15 cellular contexts compared by ENCODE assay signal in the genomic region with DNA sequence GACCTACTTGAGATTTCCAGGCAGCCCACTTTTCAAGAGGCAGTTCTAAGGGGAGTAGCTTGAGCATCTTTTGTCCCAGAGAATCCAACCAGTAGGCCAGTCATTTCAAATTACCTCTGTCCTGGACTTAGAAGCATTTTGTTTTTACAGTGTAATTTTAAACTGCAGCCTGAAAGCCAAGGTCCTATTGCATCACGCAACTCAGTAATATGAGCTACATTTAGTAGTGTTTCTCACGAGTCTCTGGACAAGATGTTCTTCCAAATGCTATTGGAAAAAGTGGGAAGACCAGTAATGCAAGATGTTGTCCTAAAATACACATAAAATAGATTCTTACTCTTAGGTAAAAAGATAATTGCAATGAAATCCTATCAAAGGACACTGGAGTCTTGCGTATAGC.
A peak's percentile ranks its signal among the peaks of the same experiment; 100 is the strongest.
DNase-seq lines count a peak whose midpoint lies in the region; ATAC-seq, FAIRE-seq and TF ChIP-seq lines count a peak whose summit lies in the region.
"Had no signal": no experiment of that assay in that cellular context is flagged by ENCODE, and none has a peak within 500 bp of the region (broad histone marks: within the 10 kb centered on the region; RNA-seq: fewer than 3 reads in every experiment).

No MANE protein-coding gene starts in this region.

- peak; percentile 23 for FAIRE-seq in astrocyte (lab: Jason Lieb, UNC)
- FAIRE-seq: H1 had no signal

- no peak overlapping the region for H2AK5ac ChIP-seq in H9 (ENCODE audit: insufficient read length, low read length)

- peak overlapping the region; percentile 40 for H3K56ac ChIP-seq in H9 (ENCODE audit: insufficient read length, low read depth, low read length)

- H3K4me2 ChIP-seq in H9 (ENCODE audit: insufficient read depth, insufficient read length, low read length), result no peak overlapping the region
- no peak overlapping the region for H3K4me2 ChIP-seq in astrocyte (ENCODE audit: low read length)
- H3K4me2 ChIP-seq: BLaER1 had no signal

- H3K36me3 Mint-ChIP-seq in H9 (ENCODE audit: insufficient read depth in 1 of 3, low read depth in 3 of 3) (no peaks in the 10 kb centered on the region; a peak in 1 of 7 replicates), astrocyte (ENCODE audit: low read depth, unreplicated experiment) (no peaks in the 10 kb centered on the region)
- H3K36me3 Mint-ChIP-seq: CD4-positive, CD25-positive, alpha-beta regulatory T cell had no signal

- no peak overlapping the region for H2BK120ac ChIP-seq in H9 (ENCODE audit: low read depth, low read length, poor library complexity, severe bottlenecking)

- H3K27ac ChIP-seq in H9 (ENCODE audit: insufficient read length, low read depth, low read length) (no peak overlapping the region), astrocyte (ENCODE audit: low read depth, low read length) (no peak overlapping the region)
- H3K27ac ChIP-seq: BLaER1 had no signal

- H4K8ac ChIP-seq in H9 (replicated peaks; ENCODE audit: insufficient read length, low read depth, low read length), result no peak overlapping the region

- H3K4me1 ChIP-seq in H9 (ENCODE audit: insufficient read depth, low read length) (no peaks in the 10 kb centered on the region), astrocyte (ENCODE audit: insufficient read depth, low read length) (no peaks in the 10 kb centered on the region)
- H3K4me1 ChIP-seq: BLaER1 had no signal

- no peak for TF ChIP-seq CTCF in H9 (conservative IDR thresholded peaks at IDR 0.05)
- TF ChIP-seq CTCF in astrocyte (IDR thresholded peaks at IDR 0.05; ENCODE audit: insufficient read depth, low read depth, low read length), result no peak

- WGBS in H9 (ENCODE audit: extremely low coverage, insufficient read length, low lambda C conversion rate), result no CpG with 5 or more reads among the region's 3 CpGs

- H2BK15ac ChIP-seq in H9 (ENCODE audit: low read depth, low read length), result no peak overlapping the region

- ATAC-seq in sciatic nerve (peak; percentile 65), HG02763 (IDR thresholded peaks at IDR 0.05; ENCODE audit: unreplicated experiment) (no peak), HG03159 (IDR thresholded peaks at IDR 0.05; ENCODE audit: unreplicated experiment) (no peak)

- H3K27ac Mint-ChIP-seq in H9, result no peak overlapping the region
- no peak overlapping the region for H3K27ac Mint-ChIP-seq in astrocyte (ENCODE audit: unreplicated experiment)
- H3K27ac Mint-ChIP-seq: CD4-positive, CD25-positive, alpha-beta regulatory T cell; HFFc6 had no signal

- H4K5ac ChIP-seq in H9 (ENCODE audit: insufficient read length, low read depth, low read length), result no peak overlapping the region

- H2BK20ac ChIP-seq in H9 (ENCODE audit: low read depth, low read length, poor library complexity, severe bottlenecking), result no peak overlapping the region

- H3K4me3 Mint-ChIP-seq in H9 (no peak overlapping the region), astrocyte (ENCODE audit: unreplicated experiment) (no peak overlapping the region)
- H3K4me3 Mint-ChIP-seq: HFFc6 had no signal

- H3K4ac ChIP-seq in H9 (ENCODE audit: low read depth, low read length), result no peak overlapping the region

- H4K20me1 ChIP-seq in H9 (ENCODE audit: control insufficient read depth, insufficient read depth, insufficient read length) (no peaks in the 10 kb centered on the region), astrocyte (ENCODE audit: insufficient read depth, low read length) (no peaks in the 10 kb centered on the region)
- H4K20me1 ChIP-seq: BLaER1 had no signal

- no peak overlapping the region for H3K18ac ChIP-seq in H9 (ENCODE audit: insufficient read length, low read depth, low read length)

- no peak overlapping the region for H3K23ac ChIP-seq in H9 (ENCODE audit: insufficient read length, low read depth, low read length)

- DNase-seq in H9 (no peak), astrocyte (ENCODE audit: low read depth) (no peak), sciatic nerve (ENCODE audit: low spot score) (no peak), COLO668 (lab: John Stamatoyannopoulos, UW; ENCODE audit: unreplicated experiment) (no peak)
- DNase-seq: AML-193; Calu3; CD4-positive, CD25-positive, alpha-beta regulatory T cell; DMS 273 treated with DMSO at 0.1 percent for 48 hours; HCEC 1CT; HFFc6; IMR-90 had no signal

- H3K27me3 ChIP-seq in H9 (ENCODE audit: insufficient read depth, low read length) (no peaks in the 10 kb centered on the region), astrocyte (ENCODE audit: insufficient read depth, low read length) (no peaks in the 10 kb centered on the region)

- no peaks in the 10 kb centered on the region for H3K79me1 ChIP-seq in H9 (ENCODE audit: insufficient read depth, low read depth, low read length, poor library complexity, severe bottlenecking)

- H3K79me2 ChIP-seq in H9 (ENCODE audit: insufficient read depth, low read length) (no peaks in the 10 kb centered on the region; the same call in 1 of the 2 replicates), astrocyte (ENCODE audit: insufficient read depth, low read length) (no peaks in the 10 kb centered on the region)

- H3K9me3 Mint-ChIP-seq in H9 (peaks cover 3 to 7% of the 10 kb centered on the region in 2 experiments; a peak in 4 of 5 replicates), astrocyte (ENCODE audit: unreplicated experiment) (no peaks in the 10 kb centered on the region)
- H3K9me3 Mint-ChIP-seq: HFFc6 had no signal

- H3K14ac ChIP-seq in H9 (ENCODE audit: insufficient read depth, low read length), result no peak overlapping the region

- no peak overlapping the region for H2BK5ac ChIP-seq in H9 (ENCODE audit: insufficient read length, low read length)

- H2BK12ac ChIP-seq in H9 (ENCODE audit: insufficient read length, low read depth, low read length), result no peak overlapping the region

- no peak overlapping the region for H3K9ac ChIP-seq in H9 (ENCODE audit: extremely low read depth, insufficient read length, low read length)
- H3K9ac ChIP-seq in astrocyte (ENCODE audit: low read length), result no peak overlapping the region
- H3K9ac ChIP-seq: BLaER1 had no signal

- H3K27me3 Mint-ChIP-seq in H9 (ENCODE audit: low read depth) (peaks cover 2% of the 10 kb centered on the region), astrocyte (ENCODE audit: low read depth, unreplicated experiment) (no peaks in the 10 kb centered on the region)
- H3K27me3 Mint-ChIP-seq: CD4-positive, CD25-positive, alpha-beta regulatory T cell had no signal

- H2AFZ ChIP-seq in H9 (ENCODE audit: low read length) (no peak overlapping the region), astrocyte (ENCODE audit: low read depth, low read length) (no peak overlapping the region)

- H3T11ph ChIP-seq in H9 (ENCODE audit: low read length), result no peak overlapping the region

- no peak overlapping the region for H4K91ac ChIP-seq in H9 (ENCODE audit: insufficient read length, low read depth, low read length)

- no peak overlapping the region for H3K4me3 ChIP-seq in astrocyte (ENCODE audit: insufficient read depth, low read depth, low read length)
- H3K4me3 ChIP-seq: BLaER1 had no signal

- no peaks in the 10 kb centered on the region for H3K36me3 ChIP-seq in astrocyte (ENCODE audit: insufficient read depth, low read length)
- H3K36me3 ChIP-seq: BLaER1 had no signal

- intact Hi-C loops in sciatic nerve (cut with DNase I), result no loop called here

- H3K23me2 ChIP-seq in H9 (ENCODE audit: insufficient read length, low read depth, low read length, poor library complexity, severe bottlenecking), result no peaks in the 10 kb centered on the region

- H3K4me1 Mint-ChIP-seq in H9 (peaks cover 2 to 5% of the 10 kb centered on the region in 2 experiments), astrocyte (ENCODE audit: low read depth, unreplicated experiment) (no peaks in the 10 kb centered on the region)
- H3K4me1 Mint-ChIP-seq: CD4-positive, CD25-positive, alpha-beta regulatory T cell had no signal

- no peaks in the 10 kb centered on the region for H3K9me3 ChIP-seq in H9 (ENCODE audit: control insufficient read depth, low read depth, low read length)
- H3K9me3 ChIP-seq in astrocyte (ENCODE audit: insufficient read depth, low read depth, low read length), result no peaks in the 10 kb centered on the region
